ENCODE assay signal across 8 cellular contexts in the genomic region with DNA sequence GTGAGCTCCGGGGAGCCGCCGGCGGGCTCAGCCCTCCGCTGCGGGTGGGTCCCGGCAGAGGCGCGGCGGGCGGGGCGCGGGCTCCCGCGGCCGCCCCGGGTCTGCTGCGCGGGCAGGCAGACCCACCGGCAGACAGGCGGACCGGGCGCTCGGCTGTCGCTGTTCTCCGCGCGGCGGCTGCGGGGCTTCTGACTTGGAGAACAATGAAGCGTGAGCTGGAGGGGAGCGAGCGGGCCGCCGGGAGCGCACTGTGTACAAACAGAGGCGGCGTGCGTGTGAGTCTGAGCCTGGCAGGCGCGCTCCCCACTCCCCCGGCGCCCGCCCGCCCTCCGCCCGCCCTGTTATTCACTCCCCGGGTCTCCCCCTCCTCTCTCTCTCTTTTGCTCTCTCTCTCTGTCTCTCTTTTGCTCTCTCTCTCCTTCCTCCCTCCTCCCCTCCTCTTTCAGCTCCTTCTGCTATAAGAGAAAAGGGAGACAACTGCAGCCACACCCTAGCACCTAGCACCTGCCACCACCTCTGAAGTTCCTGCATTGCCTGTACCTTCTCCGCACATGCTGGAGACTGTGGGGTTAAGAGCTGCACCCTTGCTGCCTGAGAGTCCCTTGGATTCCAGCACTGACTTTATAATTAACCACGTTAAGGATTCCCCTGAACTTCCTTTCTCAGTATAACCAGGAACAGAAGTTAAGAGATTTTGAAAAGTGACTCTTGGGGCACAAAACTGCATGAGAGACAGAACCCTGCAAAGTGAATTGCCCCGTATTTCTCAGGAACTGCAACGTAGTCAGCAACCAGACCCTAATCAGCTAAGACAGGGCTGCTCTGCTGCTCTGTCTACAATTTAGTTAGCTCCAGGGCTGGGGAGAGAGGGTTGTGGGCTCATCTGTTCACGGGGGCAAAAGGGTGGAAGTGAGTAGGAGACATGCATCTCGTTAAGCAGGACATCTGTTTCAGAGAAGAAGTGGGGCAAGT. TPM values are rescaled to one million over a fixed set of nuclear protein-coding genes. Genes with fewer than 3 reads are reported as not detected.
DNase-seq lines count a peak whose midpoint lies in the region; ATAC-seq and TF ChIP-seq lines count a peak whose summit lies in the region.

A gene with protein sequence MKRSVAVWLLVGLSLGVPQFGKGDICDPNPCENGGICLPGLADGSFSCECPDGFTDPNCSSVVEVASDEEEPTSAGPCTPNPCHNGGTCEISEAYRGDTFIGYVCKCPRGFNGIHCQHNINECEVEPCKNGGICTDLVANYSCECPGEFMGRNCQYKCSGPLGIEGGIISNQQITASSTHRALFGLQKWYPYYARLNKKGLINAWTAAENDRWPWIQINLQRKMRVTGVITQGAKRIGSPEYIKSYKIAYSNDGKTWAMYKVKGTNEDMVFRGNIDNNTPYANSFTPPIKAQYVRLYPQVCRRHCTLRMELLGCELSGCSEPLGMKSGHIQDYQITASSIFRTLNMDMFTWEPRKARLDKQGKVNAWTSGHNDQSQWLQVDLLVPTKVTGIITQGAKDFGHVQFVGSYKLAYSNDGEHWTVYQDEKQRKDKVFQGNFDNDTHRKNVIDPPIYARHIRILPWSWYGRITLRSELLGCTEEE (minus strand): TSS at position 277 of the 972 bp plus-strand sequence. CDS start 506 bp downstream, outside the sequence.

- no peak for TF ChIP-seq POLR2A in tibial nerve (IDR thresholded peaks at IDR 0.05)

- H3K4me3 ChIP-seq in tibial nerve = peak within 1 kb of the TSS; percentile 44 to 68 (median 50)

- ATAC-seq in HG02623 (IDR thresholded peaks at IDR 0.05; ENCODE audit: unreplicated experiment) (no peak), HG02852 (IDR thresholded peaks at IDR 0.05; ENCODE audit: unreplicated experiment) (no peak)

- H3K27me3 ChIP-seq in tibial nerve = peaks cover 0 to 21% of the 10 kb centered on the region in 2 donors

- in situ Hi-C loops in endometrial microvascular endothelial cells (cut with HindIII; ENCODE audit: inconsistent ontology term, low pct_unique_long_range_greater_than_20kb, low sequenced_read_pairs) = no loop called here

- 1 to 2% methylated on average over 30 to 34 of the region's 54 CpGs for WGBS in tibial nerve, 2 donors

- peaks cover 0 to 38% (median 9%) of the 10 kb centered on the region in 4 donors for H3K4me1 ChIP-seq in tibial nerve

- no peak for TF ChIP-seq EP300 in tibial nerve (IDR thresholded peaks at IDR 0.05)

- H3K9me3 ChIP-seq in tibial nerve = no peaks in the 10 kb centered on the region

- H3K27ac ChIP-seq in tibial nerve = peak within 1 kb of the TSS; percentile 10 to 83 (median 76)

- peak; percentile 27 for DNase-seq in ELF-1 (ENCODE audit: low read depth, low spot score)
- peak; percentile 45 for DNase-seq in NCI-H82 treated with DMSO at 0.1 percent for 48 hours (lab: John Stamatoyannopoulos, UW; ENCODE audit: unreplicated experiment)
- peak; percentile 27 to 77 for DNase-seq in lung microvascular endothelial cell (ENCODE audit: low read depth in 2 of 2)
- no peak for DNase-seq in tibial nerve (ENCODE audit: low spot score in 2 of 2)
- no peak for DNase-seq in stimulated activated CD4-positive, alpha-beta T cell treated with anti-CD3 and anti-CD28 coated beads, Interleukin-4, amount 100 ng/mL, for 24 hours

- no peaks in the 10 kb centered on the region for H3K36me3 ChIP-seq in tibial nerve

- TF ChIP-seq CTCF in tibial nerve (IDR thresholded peaks at IDR 0.05) = no peak

RNA-seq across cellular contexts. Expression of the gene that starts here (rescaled TPM):
- total RNA-seq in endometrial microvascular endothelial cells (ENCODE audit: inconsistent ontology term) (20.7 TPM), lung microvascular endothelial cell (0.40 and 0.44 TPM in 2 replicates), tibial nerve (10 to 100 TPM; 15.9 to 29.3 (median 24.8) TPM)

Comparison
In these comparisons a context has a peak if more than half of its experiments do, and no peak if none do; other contexts are left out.
1. RNA of the gene that starts here (total RNA-seq): 15.9 to 29.3 TPM in tibial nerve and 20.7 TPM in endometrial microvascular endothelial cells (single experiment); 0.40 to 0.44 TPM in lung microvascular endothelial cell; every median in the first group is over 10 times any median in the second.
2. Peak in DNase-seq in lung microvascular endothelial cell; RNA of the gene not detected or under 1 TPM.
3. DNase-seq: peak in ELF-1 (single experiment) and NCI-H82 treated with DMSO at 0.1 percent for 48 hours (single experiment); none in tibial nerve (0 of 2) and stimulated activated CD4-positive, alpha-beta T cell treated with anti-CD3 and anti-CD28 coated beads, Interleukin-4, amount 100 ng/mL, for 24 hours (single experiment).